26 cellular contexts compared by ENCODE assay signal in the genomic region with DNA sequence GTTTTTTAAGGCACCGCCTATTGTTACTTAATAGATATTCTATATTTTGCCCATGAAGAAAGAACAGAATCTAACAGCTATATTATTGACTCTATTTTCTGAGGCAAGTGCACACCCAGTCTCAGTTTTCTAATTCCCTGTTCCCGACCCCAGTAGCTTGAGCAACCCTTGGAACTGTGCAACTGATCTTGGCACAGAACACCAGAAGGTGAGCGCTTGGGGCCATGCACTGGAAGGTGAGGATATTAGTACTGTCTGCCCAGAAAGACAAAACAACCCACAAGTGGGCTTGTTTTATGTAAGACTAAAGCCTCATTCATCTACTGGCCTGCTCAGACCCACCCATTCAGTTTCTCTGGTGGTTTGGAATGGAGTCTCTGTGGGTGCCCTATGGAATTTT.
"Had no signal": no experiment of that assay in that cellular context is flagged by ENCODE, and none has a peak within 500 bp of the region (broad histone marks: within the 10 kb centered on the region; RNA-seq: fewer than 3 reads in every experiment).

No MANE protein-coding gene starts in this region.

- DNase-seq: stimulated activated CD4-positive, alpha-beta T cell treated with anti-CD3 and anti-CD28 coated beads, Interleukin-2, amount 100 ng/mL, for 48 hours; stimulated activated CD4-positive, alpha-beta T cell treated with anti-CD3 and anti-CD28 coated beads, Interleukin-4, amount 100 ng/mL, for 1 hour; stimulated activated CD4-positive, alpha-beta T cell treated with anti-CD3 and anti-CD28 coated beads, Interleukin-4, amount 100 ng/mL, for 24 hours; stimulated activated CD4-positive, alpha-beta T cell treated with anti-CD3 and anti-CD28 coated beads, Interleukin-4, amount 100 ng/mL, for 4 hours; stimulated activated CD8-positive, alpha-beta memory T cell treated with anti-CD3 and anti-CD28 coated beads, Interleukin-4, amount 100 ng/mL, for 48 hours; stimulated activated naive B cell treated with anti-CD40 and anti-IgM and Interleukin-4, amounts not matched to agents 10 μg/mL and 1 μg/mL and 100 μg/mL, for 72 hours; stimulated activated naive CD4-positive, alpha-beta T cell; stimulated activated naive CD4-positive, alpha-beta T cell treated with Interleukin-2 at 50 U/mL for 16 hours; stimulated activated naive CD8-positive, alpha-beta T cell treated with anti-CD3 and anti-CD28 coated beads, Interleukin-15, amount 100 ng/mL, for 72 hours; stimulated activated naive CD8-positive, alpha-beta T cell treated with anti-CD3 and anti-CD28 coated beads, Interleukin-15, Interleukin-2, amounts not matched to agents 100 U/mL and 50 U/mL, for 24 hours; stomach; substantia nigra; testis; thyroid gland; tibial artery; transverse colon; trophoblast cell; upper lobe of left lung; upper lobe of right lung; uterus had no signal

- H3K27ac ChIP-seq: stomach, suprapubic skin, testis, thoracic aorta, thyroid gland, tibial artery, tibial nerve, transverse colon, upper lobe of left lung, upper lobe of right lung, uterus, vagina had no signal

- ATAC-seq: stimulated activated effector memory CD8-positive, alpha-beta T cell treated with anti-CD3 and anti-CD28 coated beads, Interleukin-12 subunit alpha, Interleukin-12 subunit beta, amount 100 ng/mL, for 72 hours; stimulated activated memory B cell treated with anti-CD40 and anti-IgM and Interleukin-4, amounts not matched to agents 10 μg/mL and 1 μg/mL and 100 μg/mL, for 72 hours; stimulated activated naive B cell treated with anti-CD40 and anti-IgM and Interleukin-4, amounts not matched to agents 10 μg/mL and 1 μg/mL and 100 μg/mL, for 72 hours; stimulated activated naive CD8-positive, alpha-beta T cell treated with anti-CD3 and anti-CD28 coated beads, Interleukin-15, amount 100 ng/mL, for 72 hours; stimulated activated naive CD8-positive, alpha-beta T cell treated with anti-CD3 and anti-CD28 coated beads, Interleukin-15, Interleukin-2, amounts not matched to agents 100 U/mL and 50 U/mL, for 24 hours; upper lobe of right lung had no signal
